In genomic region chr7:105876091-105876963, GRCh38 we compare ENCODE assay signal across 8 cellular contexts. TPM values are rescaled to one million over a fixed set of nuclear protein-coding genes. Genes with fewer than 3 reads are reported as not detected.
A peak's percentile ranks its signal among the peaks of the same experiment; 100 is the strongest.
DNase-seq lines count a peak whose midpoint lies in the region; ATAC-seq lines count a peak whose summit lies in the region.

Gene ATXN7L1, minus strand, starts transcription at chr7:105876599. Its CDS starts 41 bp downstream, at chr7:105876558.

- peak within 1 kb of the TSS; percentile 62 for H3K27ac ChIP-seq in cingulate gyrus (ENCODE audit: low read depth, low read length)
- peak within 1 kb of the TSS; percentile 66 for H3K27ac ChIP-seq in layer of hippocampus (ENCODE audit: low read depth, low read length)

- DNase-seq in A172 (ENCODE audit: low spot score) = peak; percentile 90
- DNase-seq in NCI-H526 (lab: John Stamatoyannopoulos, UW) = peak; percentile 94 to 97
- DNase-seq in activated CD4-positive, alpha-beta T cell treated with anti-CD3 and anti-CD28 coated beads for 4 hours = peak; percentile 92
- DNase-seq in stimulated activated CD4-positive, alpha-beta T cell treated with anti-CD3 and anti-CD28 coated beads, Interleukin-1b, Interleukin-23, amount 100 ng/mL, for 1 hour (ENCODE audit: low read depth in 2 of 2) = peak; percentile 79 to 89

- peak; percentile 82 for ATAC-seq in GM18909 (IDR thresholded peaks at IDR 0.05; ENCODE audit: poor library complexity, unreplicated experiment)
- peak; percentile 81 for ATAC-seq in HG03460 (IDR thresholded peaks at IDR 0.05; ENCODE audit: unreplicated experiment)

- H3K27me3 ChIP-seq in layer of hippocampus (ENCODE audit: control insufficient read depth, insufficient read depth, low read length) = no peaks in the 10 kb centered on the region

RNA-seq across cellular contexts. Expression of gene ATXN7L1, which starts in this region (rescaled TPM):
- 1.6 and 10.2 TPM in 2 replicates for total RNA-seq in A172 (2014; rRNA removed; shearing (Covaris generic))

Comparison
In these comparisons a context has a peak if more than half of its experiments do, and no peak if none do; other contexts are left out.
1. Peak in every context shown above with its lines: DNase-seq, ATAC-seq and H3K27ac ChIP-seq.